ENCODE assay signal across 21 cellular contexts in the genomic region with DNA sequence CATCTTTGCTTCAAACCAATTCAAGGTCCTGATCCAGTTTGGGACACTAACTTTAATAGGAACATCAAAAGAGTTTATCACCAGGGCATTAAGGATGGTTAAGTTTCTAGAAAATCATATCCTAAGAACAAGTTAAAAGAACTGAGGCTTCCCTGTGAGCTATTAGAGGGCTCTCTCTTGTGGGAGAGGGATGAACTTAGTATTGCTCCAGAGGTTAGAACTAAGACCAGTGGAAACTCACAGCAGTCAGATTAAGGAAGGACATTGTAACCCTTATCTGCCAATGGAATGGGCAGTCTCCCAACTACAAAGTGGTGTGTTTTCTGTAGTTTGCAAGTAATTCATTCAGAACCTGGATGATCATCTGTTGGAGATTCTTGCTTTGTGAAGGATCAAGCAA. TPM values are rescaled to one million over a fixed set of nuclear protein-coding genes. Genes with fewer than 3 reads are reported as not detected.
A peak's percentile ranks its signal among the peaks of the same experiment; 100 is the strongest.
DNase-seq lines count a peak whose midpoint lies in the region; ATAC-seq and TF ChIP-seq lines count a peak whose summit lies in the region.
"Had no signal": no experiment of that assay in that cellular context is flagged by ENCODE, and none has a peak within 500 bp of the region (broad histone marks: within the 10 kb centered on the region; RNA-seq: fewer than 3 reads in every experiment).

No MANE protein-coding gene starts in this region.

- no peaks in the 10 kb centered on the region for H3K36me3 ChIP-seq in HEK293 (ENCODE audit: control insufficient read depth in 2 of 2, insufficient read depth in 1 of 2, low read length in 2 of 2)
- H3K36me3 ChIP-seq: gastroesophageal sphincter, lower lobe of right lung, pancreas, WERI-Rb-1 had no signal

- H3K4me3 ChIP-seq in HEK293 (ENCODE audit: low read depth, low read length) (no peak overlapping the region), fibroblast of pulmonary artery (replicated peaks; ENCODE audit: low read depth, low read length) (no peak overlapping the region)
- H3K4me3 ChIP-seq: gastroesophageal sphincter, lower lobe of right lung, pancreas, skin epidermis had no signal

- CTCF ChIA-PET in HEK293 (lab: Yijun Ruan, JAX), result interaction anchor here (0.8 to 3.7 kb wide), 3 partner anchors 104 to 548 kb away, joined by 3 to 22 read pairs (median 5); no protein-coding TSS in a partner anchor

- H3K4me1 ChIP-seq in HEK293 (ENCODE audit: control insufficient read depth, insufficient read depth, low read length), result peaks cover 17% of the 10 kb centered on the region
- H3K4me1 ChIP-seq: lower lobe of right lung had no signal

- POLR2A ChIA-PET in HEK293 (lab: Yijun Ruan, JAX), result no interaction called here

- TF ChIP-seq CTCF in HEK293 (tag by site-specific recombination; IDR thresholded peaks at IDR 0.05) (peak; percentile 46; the same call in 1 of the 2 replicates), VCaP (conservative IDR thresholded peaks at IDR 0.05) (0 out of 2 replicates have a peak, but pooled peaks have one; percentile 7), fibroblast of pulmonary artery (IDR thresholded peaks at IDR 0.05; ENCODE audit: low read length, missing control alignments) (peak; percentile 22)

- intact Hi-C loops in sciatic nerve (cut with DNase I), result loop anchor here (10.0 kb wide), 1 partner anchor 625 kb away; no protein-coding TSS in a partner anchor

- peak; percentile 50 for ATAC-seq in sciatic nerve
- ATAC-seq in HG03108 (IDR thresholded peaks at IDR 0.05; ENCODE audit: unreplicated experiment), result no peak
- no peak for ATAC-seq in GM21423 (IDR thresholded peaks at IDR 0.05; ENCODE audit: unreplicated experiment)
- ATAC-seq: activated T-cell treated with anti-CD3 and anti-CD28 coated beads, Interleukin-2, amount 50 U/mL, for 4 hours; effector memory CD8-positive, alpha-beta T cell; gastroesophageal sphincter; lower lobe of right lung had no signal

- DNase-seq in fibroblast of pulmonary artery (ENCODE audit: low read depth), result peak; percentile 51
- DNase-seq in sciatic nerve (ENCODE audit: low spot score), result no peak
- DNase-seq in activated T-cell treated with anti-CD3 and anti-CD28 coated beads for 4 hours, result no peak
- DNase-seq: activated CD4-positive, alpha-beta memory T cell treated with anti-CD3 and anti-CD28 coated beads, Interleukin-2, amount 10 ng/mL, durations not matched to agents 7 days and 5 days; activated naive CD8-positive, alpha-beta T cell treated with anti-CD3 and anti-CD28 coated beads for 36 hours; activated T-cell treated with anti-CD3 and anti-CD28 coated beads, Interleukin-2, amount 50 U/mL, for 4 hours; effector memory CD8-positive, alpha-beta T cell; Kasumi-1; lower lobe of right lung; NCI-H146; pancreas; WERI-Rb-1 had no signal

- H3K27ac ChIP-seq in HEK293 (ENCODE audit: extremely low read depth, low read depth, low read length) (no peak overlapping the region), VCaP (no peak overlapping the region)
- H3K27ac ChIP-seq: C4-2B, gastroesophageal sphincter, lower lobe of right lung, pancreas, skin epidermis, WERI-Rb-1 had no signal

- H3K9me3 ChIP-seq in HEK293 (ENCODE audit: control insufficient read depth, insufficient read depth, low read depth, low read length), result no peaks in the 10 kb centered on the region
- H3K9me3 ChIP-seq: gastroesophageal sphincter, lower lobe of right lung, pancreas had no signal

TF ChIP-seq in HEK293, 187 proteins besides CTCF, POLR2A, EP300 and RAD21:
- TF ChIP-seq ZNF791 (tag by site-specific recombination; IDR thresholded peaks at IDR 0.05) (no peak), ZBTB26 (tag by site-specific recombination; optimal IDR thresholded peaks at IDR 0.05) (no peak), ZNF404 (tag by site-specific recombination; IDR thresholded peaks at IDR 0.05) (no peak), ZNF639 (tag by site-specific recombination; IDR thresholded peaks at IDR 0.05) (no peak), ZNF24 (tag by site-specific recombination; IDR thresholded peaks at IDR 0.05) (no peak), KLF8 (tag by site-specific recombination; IDR thresholded peaks at IDR 0.05) (no peak), ZNF549 (tag by site-specific recombination; IDR thresholded peaks at IDR 0.05) (no peak), ZSCAN30 (tag by site-specific recombination; IDR thresholded peaks at IDR 0.05) (no peak), ZNF221 (tag by site-specific recombination; IDR thresholded peaks at IDR 0.05; ENCODE audit: borderline replicate concordance) (no peak), ZNF837 (tag by site-specific recombination; IDR thresholded peaks at IDR 0.05) (no peak), ZNF132 (tag by site-specific recombination; IDR thresholded peaks at IDR 0.05; ENCODE audit: borderline replicate concordance) (no peak), INSM2 (tag by site-specific recombination; IDR thresholded peaks at IDR 0.05) (no peak), ZNF600 (tag by site-specific recombination; IDR thresholded peaks at IDR 0.05) (no peak), ZNF518A (tag by site-specific recombination; conservative IDR thresholded peaks at IDR 0.05; ENCODE audit: low read depth) (no peak)
TF ChIP-seq in HEK293: peak in this region for 0.

RNA-seq across cellular contexts. Expression of gene UBE2U, which starts 36.8 kb away (rescaled TPM):
- total RNA-seq in sciatic nerve, result not detected
- total RNA-seq: activated CD4-positive, alpha-beta memory T cell treated with anti-CD3 and anti-CD28 coated beads, Interleukin-2, amount 10 ng/mL, durations not matched to agents 7 days and 5 days; activated naive CD8-positive, alpha-beta T cell treated with anti-CD3 and anti-CD28 coated beads for 36 hours; activated T-cell treated with anti-CD3 and anti-CD28 coated beads, Interleukin-2, amount 50 U/mL, for 4 hours; gastroesophageal sphincter; lower lobe of right lung; myocyte; temporal lobe had no signal
